In the genomic region with DNA sequence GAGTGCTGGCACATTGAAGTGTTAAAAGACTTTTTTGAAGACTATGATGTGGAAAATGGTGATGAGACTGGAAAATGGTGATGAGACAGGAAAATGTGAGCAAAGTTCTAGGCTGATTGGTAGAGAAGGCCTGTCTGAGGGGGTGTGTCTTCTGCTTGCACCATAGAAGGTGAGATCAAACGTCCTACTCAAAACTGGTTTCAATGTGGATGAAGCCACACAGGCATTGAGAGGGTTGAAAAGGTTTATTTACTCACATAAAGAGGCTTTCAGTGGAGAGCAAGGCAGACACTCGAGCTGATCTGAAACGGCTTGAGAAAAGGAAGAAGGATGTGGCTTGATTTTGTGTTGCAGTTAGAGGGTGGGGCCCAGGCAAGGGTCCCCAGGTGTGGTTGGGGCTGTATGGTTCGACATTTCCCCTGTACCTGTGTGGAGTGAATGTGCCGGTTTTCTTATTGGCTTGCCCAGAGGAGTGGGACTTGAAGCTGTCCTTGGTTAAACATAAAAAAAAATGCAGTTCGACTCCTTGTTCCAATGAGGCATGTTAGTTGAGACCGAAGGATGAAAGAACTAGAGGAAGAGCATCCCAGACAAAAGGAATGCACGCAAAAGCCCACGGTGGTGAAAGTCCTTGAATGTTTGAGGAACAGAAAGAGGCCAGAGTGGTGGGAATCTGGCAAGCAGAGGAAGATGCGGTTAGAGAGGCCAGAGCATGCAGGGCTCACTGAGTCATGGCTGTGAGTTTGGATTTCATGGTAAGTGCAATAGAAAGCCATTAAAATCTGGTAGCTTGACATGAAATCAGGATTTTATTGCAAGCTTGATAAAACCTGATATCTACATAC, we compare ENCODE assay signal across 25 cellular contexts.
DNase-seq lines count a peak whose midpoint lies in the region; ATAC-seq and TF ChIP-seq lines count a peak whose summit lies in the region.
"Had no signal": no experiment of that assay in that cellular context is flagged by ENCODE, and none has a peak within 500 bp of the region (broad histone marks: within the 10 kb centered on the region; RNA-seq: fewer than 3 reads in every experiment).

No MANE protein-coding gene starts in this region.

- no peaks in the 10 kb centered on the region for H3F3A ChIP-seq in GM23338 (replicated peaks; ENCODE audit: low read depth)

- no peaks in the 10 kb centered on the region for H3K9me3 Mint-ChIP-seq in GM23338
- H3K9me3 Mint-ChIP-seq: activated CD4-positive, alpha-beta memory T cell treated with anti-CD3 and anti-CD28 coated beads for 36 hours; activated naive CD4-positive, alpha-beta T cell treated with anti-CD3 and anti-CD28 coated beads for 36 hours; mesothelial cell of epicardium; nephron had no signal

- H3K4me1 ChIP-seq in GM23338 (ENCODE audit: insufficient read depth) = no peaks in the 10 kb centered on the region
- no peaks in the 10 kb centered on the region for H3K4me1 ChIP-seq in ascending aorta
- H3K4me1 ChIP-seq: esophagus muscularis mucosa, psoas muscle, vagina had no signal

- H3K27me3 ChIP-seq in GM23338 (ENCODE audit: insufficient read depth) = no peaks in the 10 kb centered on the region
- H3K27me3 ChIP-seq in ascending aorta = no peaks in the 10 kb centered on the region
- H3K27me3 ChIP-seq: esophagus muscularis mucosa, vagina had no signal

- H3K4me3 Mint-ChIP-seq in GM23338 = no peak overlapping the region
- H3K4me3 Mint-ChIP-seq: activated CD4-positive, alpha-beta memory T cell treated with anti-CD3 and anti-CD28 coated beads for 36 hours; activated naive CD4-positive, alpha-beta T cell treated with anti-CD3 and anti-CD28 coated beads for 36 hours; mesothelial cell of epicardium; nephron had no signal

- no peak overlapping the region for H3K27ac ChIP-seq in GM23338 (ENCODE audit: low read depth)
- H3K27ac ChIP-seq in ascending aorta = no peak overlapping the region
- H3K27ac ChIP-seq: esophagus muscularis mucosa, psoas muscle, vagina, WERI-Rb-1 had no signal

- H3K4me3 ChIP-seq in GM23338 (no peak overlapping the region), fibroblast of mammary gland (ENCODE audit: control insufficient read depth, low read depth, low read length) (no peak overlapping the region), ascending aorta (no peak overlapping the region)
- H3K4me3 ChIP-seq: esophagus muscularis mucosa, psoas muscle, vagina had no signal

- intact Hi-C loops in ascending aorta (cut with DNase I) = no loop called here

- peak overlapping the region; percentile 48 for H2AFZ ChIP-seq in GM23338

- H3K36me3 ChIP-seq in GM23338 (ENCODE audit: insufficient read depth) (no peaks in the 10 kb centered on the region), ascending aorta (no peaks in the 10 kb centered on the region)
- H3K36me3 ChIP-seq: esophagus muscularis mucosa, vagina, WERI-Rb-1 had no signal

- H4K20me1 ChIP-seq in GM23338 (replicated peaks; ENCODE audit: insufficient read depth) = no peaks in the 10 kb centered on the region

- peak overlapping the region; percentile 0; the same call in 1 of the 2 replicates for H3K27ac Mint-ChIP-seq in GM23338
- H3K27ac Mint-ChIP-seq: activated CD4-positive, alpha-beta memory T cell treated with anti-CD3 and anti-CD28 coated beads for 36 hours; activated naive CD4-positive, alpha-beta T cell treated with anti-CD3 and anti-CD28 coated beads for 36 hours; mesothelial cell of epicardium; nephron had no signal

- H3K36me3 Mint-ChIP-seq in GM23338 (ENCODE audit: low read depth) = no peaks in the 10 kb centered on the region
- H3K36me3 Mint-ChIP-seq: activated CD4-positive, alpha-beta memory T cell treated with anti-CD3 and anti-CD28 coated beads for 36 hours; mesothelial cell of epicardium had no signal

- no peaks in the 10 kb centered on the region for H3K9me2 ChIP-seq in GM23338 (ENCODE audit: insufficient read depth)

- H3K4me2 ChIP-seq in GM23338 = no peak overlapping the region

- no peaks in the 10 kb centered on the region for H3K9me3 ChIP-seq in ascending aorta
- H3K9me3 ChIP-seq: esophagus muscularis mucosa, psoas muscle, vagina had no signal

- peaks cover 2% of the 10 kb centered on the region for H3K27me3 Mint-ChIP-seq in GM23338 (ENCODE audit: insufficient read depth, low read depth, poor library complexity)

- ATAC-seq in GM23338 = no peak
- ATAC-seq: left colon, psoas muscle, Right ventricle myocardium inferior had no signal

- peak; percentile 30 for DNase-seq in AG20443 (ENCODE audit: low spot score)
- no peak for DNase-seq in GM23338 (ENCODE audit: low spot score)
- DNase-seq in NCI-H748 (lab: John Stamatoyannopoulos, UW; ENCODE audit: unreplicated experiment) = peak; percentile 64
- peak; percentile 23 for DNase-seq in fibroblast of mammary gland (ENCODE audit: low read depth)
- no peak for DNase-seq in ascending aorta (ENCODE audit: low spot score in 2 of 2)
- DNase-seq in NCI-H1694 (lab: John Stamatoyannopoulos, UW) = no peak
- DNase-seq in T-helper 2 cell = no peak
- no peak for DNase-seq in activated CD8-positive, alpha-beta memory T cell treated with anti-CD3 and anti-CD28 coated beads, Interleukin-2, amount 50 U/mL, for 48 hours
- DNase-seq: activated CD4-positive, alpha-beta memory T cell treated with anti-CD3 and anti-CD28 coated beads for 36 hours; activated naive CD4-positive, alpha-beta T cell treated with anti-CD3 and anti-CD28 coated beads for 36 hours; activated T-cell treated with anti-CD3 and anti-CD28 coated beads, Interleukin-2, amount 50 U/mL, for 1 hour; anterior cingulate cortex; effector CD8-positive, alpha-beta T cell; left colon; NCI-H146; psoas muscle; small intestine; stimulated activated CD4-positive, alpha-beta T cell treated with anti-CD3 and anti-CD28 coated beads, Interleukin-2, amount 100 ng/mL, for 48 hours; T-helper 1 cell; WERI-Rb-1 had no signal

- H3K4me1 Mint-ChIP-seq in GM23338 = peaks cover 8% of the 10 kb centered on the region
- H3K4me1 Mint-ChIP-seq: nephron had no signal

- no peaks in the 10 kb centered on the region for H3K79me2 ChIP-seq in GM23338 (replicated peaks; ENCODE audit: insufficient read depth)

- no peak for TF ChIP-seq CTCF in GM23338 (conservative IDR thresholded peaks at IDR 0.05; ENCODE audit: low read depth in 2 of 2)
- no peak for TF ChIP-seq CTCF in fibroblast of mammary gland (conservative IDR thresholded peaks at IDR 0.05; ENCODE audit: control insufficient read depth, insufficient read depth, low read depth, low read length)
- TF ChIP-seq CTCF in ascending aorta (IDR thresholded peaks at IDR 0.05) = no peak

TF ChIP-seq in GM23338, 12 proteins besides CTCF, POLR2A, EP300 and RAD21 (continues in another document):
- TF ChIP-seq, protein P1, sequence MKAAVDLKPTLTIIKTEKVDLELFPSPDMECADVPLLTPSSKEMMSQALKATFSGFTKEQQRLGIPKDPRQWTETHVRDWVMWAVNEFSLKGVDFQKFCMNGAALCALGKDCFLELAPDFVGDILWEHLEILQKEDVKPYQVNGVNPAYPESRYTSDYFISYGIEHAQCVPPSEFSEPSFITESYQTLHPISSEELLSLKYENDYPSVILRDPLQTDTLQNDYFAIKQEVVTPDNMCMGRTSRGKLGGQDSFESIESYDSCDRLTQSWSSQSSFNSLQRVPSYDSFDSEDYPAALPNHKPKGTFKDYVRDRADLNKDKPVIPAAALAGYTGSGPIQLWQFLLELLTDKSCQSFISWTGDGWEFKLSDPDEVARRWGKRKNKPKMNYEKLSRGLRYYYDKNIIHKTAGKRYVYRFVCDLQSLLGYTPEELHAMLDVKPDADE (IDR thresholded peaks at IDR 0.05) = no peak
- no peak for TF ChIP-seq POLR2AphosphoS5 (IDR thresholded peaks at IDR 0.05; ENCODE audit: low read depth)

Comparison
In these comparisons a context has a peak if more than half of its experiments do, and no peak if none do; other contexts are left out.
1. DNase-seq: peak in AG20443 (single experiment), NCI-H748 (single experiment) and fibroblast of mammary gland (single experiment); none in GM23338 (single experiment), ascending aorta (0 of 2), NCI-H1694 (single experiment), T-helper 2 cell (0 of 5) and activated CD8-positive, alpha-beta memory T cell treated with anti-CD3 and anti-CD28 coated beads, Interleukin-2, amount 50 U/mL, for 48 hours (single experiment).